Comparison of ENCODE assay signal across 10 cellular contexts in the genomic region with DNA sequence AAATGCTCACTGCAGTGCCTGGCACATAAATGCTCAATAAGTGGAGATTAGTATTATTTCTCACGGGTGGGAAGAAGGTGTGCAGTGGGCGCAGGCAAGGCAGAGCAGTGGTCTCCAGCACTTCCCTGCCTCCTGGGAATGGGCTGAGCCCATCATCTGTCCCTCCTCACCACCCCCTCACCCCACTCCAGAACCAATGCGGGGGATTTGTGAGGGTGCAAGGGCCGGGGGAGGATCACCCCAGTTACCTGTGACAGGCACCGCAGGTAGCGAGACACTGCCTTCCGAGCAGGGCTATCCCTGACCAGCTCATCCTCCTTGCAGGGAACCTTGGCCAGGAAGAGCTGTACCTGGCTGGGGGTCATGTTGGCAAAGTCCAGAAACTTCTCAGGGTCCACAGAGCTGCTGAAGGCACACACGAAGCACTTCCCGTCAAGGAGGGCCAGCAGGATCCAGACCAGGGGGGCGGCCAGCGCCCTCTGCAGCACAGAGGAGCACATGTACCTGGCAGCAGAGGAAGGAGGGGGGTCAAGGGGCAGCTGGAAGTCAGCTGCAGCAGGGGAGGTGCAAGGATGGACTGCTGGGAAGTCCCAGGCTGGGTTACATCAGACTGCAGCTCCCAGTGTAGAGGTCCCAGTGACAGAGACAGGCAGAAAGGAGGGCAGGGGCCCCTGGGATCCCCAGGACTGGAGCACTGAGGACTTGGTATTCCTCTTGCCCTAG. TPM values are rescaled to one million over a fixed set of nuclear protein-coding genes. Genes with fewer than 3 reads are reported as not detected.
A peak's percentile ranks its signal among the peaks of the same experiment; 100 is the strongest.
DNase-seq lines count a peak whose midpoint lies in the region; ATAC-seq, FAIRE-seq and TF ChIP-seq lines count a peak whose summit lies in the region.
"Had no signal": no experiment of that assay in that cellular context is flagged by ENCODE, and none has a peak within 500 bp of the region (broad histone marks: within the 10 kb centered on the region; RNA-seq: fewer than 3 reads in every experiment).

No MANE protein-coding gene starts in this region.

- H3K4me1 ChIP-seq in A549 (peaks cover 27% of the 10 kb centered on the region), esophagus muscularis mucosa (peaks cover 0 to 16% (median 4%) of the 10 kb centered on the region in 4 donors)

- H3K4me1 Mint-ChIP-seq in mesothelial cell of epicardium = no peaks in the 10 kb centered on the region

- TF ChIP-seq CTCF in A549 (IDR thresholded peaks at IDR 0.05) (no peak), GM13977 (IDR thresholded peaks at IDR 0.05; ENCODE audit: extremely low read depth, insufficient read depth, missing control alignments) (peak; percentile 63), esophagus muscularis mucosa (IDR thresholded peaks at IDR 0.05) (no peak), mesothelial cell of epicardium (IDR thresholded peaks at IDR 0.05; ENCODE audit: unreplicated experiment) (no peak)

- POLR2A ChIA-PET in A549 (lab: Yijun Ruan, JAX) = no interaction called here

- peaks cover 5% of the 10 kb centered on the region for H3K27me3 Mint-ChIP-seq in mesothelial cell of epicardium (ENCODE audit: low read depth)

- H3K4me2 ChIP-seq in A549 = no peak overlapping the region

- WGBS in A549 (ENCODE audit: missing lambda C conversion rate) = 57% methylated on average over 10 of the region's 11 CpGs
- WGBS in esophagus muscularis mucosa = 55% methylated on average over 6 of the region's 11 CpGs

- TF ChIP-seq EP300 in A549 (IDR thresholded peaks at IDR 0.05) (no peak), esophagus muscularis mucosa (IDR thresholded peaks at IDR 0.05) (no peak)

- H3K9me3 ChIP-seq in A549 = no peaks in the 10 kb centered on the region
- H3K9me3 ChIP-seq in esophagus muscularis mucosa = no peaks in the 10 kb centered on the region

- H3K4me3 Mint-ChIP-seq in mesothelial cell of epicardium = no peak overlapping the region

- intact Hi-C loops in esophagus muscularis mucosa (cut with DNase I) = no loop called here

- no peak for TF ChIP-seq POLR2A in A549 (IDR thresholded peaks at IDR 0.05; ENCODE audit: low read length)
- no peak for TF ChIP-seq POLR2A in esophagus muscularis mucosa (IDR thresholded peaks at IDR 0.05; ENCODE audit: low read depth)

- TF ChIP-seq RAD21 in A549 (conservative IDR thresholded peaks at IDR 0.05 in 1 of 2, IDR thresholded peaks at IDR 0.05 in 1 of 2) = no peak

- in situ Hi-C loops in GM13977 (cut with MboI; ENCODE audit: low pct_unique_long_range_greater_than_20kb, low sequenced_read_pairs, unreplicated experiment) = loop anchor here (5.0 to 25.0 kb wide), 2 partner anchors 64 to 639 kb away; a partner anchor contains a TSS

- peaks cover 0 to 6% (median 0%) of the 10 kb centered on the region in 4 donors for H3K27me3 ChIP-seq in esophagus muscularis mucosa

- H3K9me3 Mint-ChIP-seq in mesothelial cell of epicardium = no peaks in the 10 kb centered on the region

- DNase-seq in A549 (ENCODE audit: low read depth in 1 of 2, low spot score in 1 of 2) (peak in 1 of 2 experiments; percentile 39), GM13977 (ENCODE audit: low spot score) (no peak), NCI-H510A treated with DMSO at 0.1 percent for 48 hours (lab: John Stamatoyannopoulos, UW) (peak; percentile 75), ecto neural progenitor cell (ENCODE audit: low spot score) (peak; percentile 70), esophagus muscularis mucosa (ENCODE audit: extremely low spot score) (no peak), HCEC 1CT (no peak), mesothelial cell of epicardium (ENCODE audit: low spot score in 2 of 2, unreplicated experiment in 2 of 2) (no peak), nucleus accumbens (lab: John Stamatoyannopoulos, UW) (no peak)
- DNase-seq: hippocampal formation had no signal

- H3K27ac ChIP-seq in A549 (no peak overlapping the region), esophagus muscularis mucosa (replicated peaks in 1 of 4) (no peak overlapping the region)

- no peak overlapping the region for H3K4me3 ChIP-seq in A549
- no peak overlapping the region for H3K4me3 ChIP-seq in esophagus muscularis mucosa

- no peaks in the 10 kb centered on the region for H3K36me3 Mint-ChIP-seq in mesothelial cell of epicardium

- peak; percentile 58 to 77 for ATAC-seq in A549

- H3K27ac Mint-ChIP-seq in mesothelial cell of epicardium = no peak overlapping the region

- CTCF ChIA-PET in A549 (lab: Yijun Ruan, JAX) = interaction anchor here (1.2 to 6.8 kb wide), 4 partner anchors 9 to 122 kb away, joined by 3 to 51 read pairs (median 11); no protein-coding TSS in a partner anchor

- FAIRE-seq in A549 (lab: Jason Lieb, UNC) = no peak

- H3K36me3 ChIP-seq in esophagus muscularis mucosa = no peaks in the 10 kb centered on the region

TF ChIP-seq in A549, 52 proteins besides CTCF, POLR2A, EP300 and RAD21 (continues in another document):
- no peak for TF ChIP-seq MYC (IDR thresholded peaks at IDR 0.05; ENCODE audit: borderline replicate concordance, low read length)
- no peak for TF ChIP-seq HOXB13 (CRISPR knock-in tag; IDR thresholded peaks at IDR 0.05; ENCODE audit: low read depth)
- TF ChIP-seq, protein P1, sequence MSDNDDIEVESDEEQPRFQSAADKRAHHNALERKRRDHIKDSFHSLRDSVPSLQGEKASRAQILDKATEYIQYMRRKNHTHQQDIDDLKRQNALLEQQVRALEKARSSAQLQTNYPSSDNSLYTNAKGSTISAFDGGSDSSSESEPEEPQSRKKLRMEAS (IDR thresholded peaks at IDR 0.05) = no peak
- no peak for TF ChIP-seq FOSL2 (IDR thresholded peaks at IDR 0.05)
- no peak for TF ChIP-seq FOSL2 (CRISPR knock-in tag; IDR thresholded peaks at IDR 0.05)
- no peak for TF ChIP-seq GATA3 (IDR thresholded peaks at IDR 0.05; ENCODE audit: borderline replicate concordance)
- TF ChIP-seq NPAS2 (CRISPR knock-in tag; IDR thresholded peaks at IDR 0.05; ENCODE audit: borderline replicate concordance) = no peak
- TF ChIP-seq, protein P2, sequence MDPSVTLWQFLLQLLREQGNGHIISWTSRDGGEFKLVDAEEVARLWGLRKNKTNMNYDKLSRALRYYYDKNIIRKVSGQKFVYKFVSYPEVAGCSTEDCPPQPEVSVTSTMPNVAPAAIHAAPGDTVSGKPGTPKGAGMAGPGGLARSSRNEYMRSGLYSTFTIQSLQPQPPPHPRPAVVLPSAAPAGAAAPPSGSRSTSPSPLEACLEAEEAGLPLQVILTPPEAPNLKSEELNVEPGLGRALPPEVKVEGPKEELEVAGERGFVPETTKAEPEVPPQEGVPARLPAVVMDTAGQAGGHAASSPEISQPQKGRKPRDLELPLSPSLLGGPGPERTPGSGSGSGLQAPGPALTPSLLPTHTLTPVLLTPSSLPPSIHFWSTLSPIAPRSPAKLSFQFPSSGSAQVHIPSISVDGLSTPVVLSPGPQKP (IDR thresholded peaks at IDR 0.05; ENCODE audit: low read depth, low read length) = no peak
- no peak for TF ChIP-seq HEYL (CRISPR knock-in tag; IDR thresholded peaks at IDR 0.05)
- TF ChIP-seq, protein P3, sequence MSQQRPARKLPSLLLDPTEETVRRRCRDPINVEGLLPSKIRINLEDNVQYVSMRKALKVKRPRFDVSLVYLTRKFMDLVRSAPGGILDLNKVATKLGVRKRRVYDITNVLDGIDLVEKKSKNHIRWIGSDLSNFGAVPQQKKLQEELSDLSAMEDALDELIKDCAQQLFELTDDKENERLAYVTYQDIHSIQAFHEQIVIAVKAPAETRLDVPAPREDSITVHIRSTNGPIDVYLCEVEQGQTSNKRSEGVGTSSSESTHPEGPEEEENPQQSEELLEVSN (IDR thresholded peaks at IDR 0.05; ENCODE audit: borderline replicate concordance, low read depth) = no peak
- TF ChIP-seq, protein P4, sequence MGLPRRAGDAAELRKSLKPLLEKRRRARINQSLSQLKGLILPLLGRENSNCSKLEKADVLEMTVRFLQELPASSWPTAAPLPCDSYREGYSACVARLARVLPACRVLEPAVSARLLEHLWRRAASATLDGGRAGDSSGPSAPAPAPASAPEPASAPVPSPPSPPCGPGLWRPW (IDR thresholded peaks at IDR 0.05) = no peak

RNA-seq across cellular contexts. Expression of a gene that starts 2.8 kb away (rescaled TPM):
- polyA plus RNA-seq in A549 (2011; rRNA removed) (0.08 and 0.17 TPM in 2 replicates), A549 (2017; fragmentation: RNase III; extraction: RNeasy Plus Mini Kit Qiagen cat#74134 plus additional on column Dnase treatment) (0.09 to 0.21 TPM (median 0.17 TPM) in 3 replicates)
- 0.11 and 0.13 TPM in 2 replicates for polyA plus RNA-seq in A549 (2012; cell fraction: cytosol; rRNA removed)
- 0.10 and 0.34 TPM in 2 replicates for polyA plus RNA-seq in A549 (2012; cell fraction: nucleus; rRNA removed)
- not detected in 2 replicates for polyA minus RNA-seq in A549 (2011; rRNA and poly(A)+ RNA removed)
- total RNA-seq in esophagus muscularis mucosa (not detected), mesothelial cell of epicardium (not detected in 3 replicates)
- total RNA-seq: temporal lobe had no signal

RNA-seq across cellular contexts. Expression of a gene that starts 17.3 kb away (rescaled TPM):
- polyA plus RNA-seq in A549 (2011; rRNA removed) = 0.06 and 0.09 TPM in 2 replicates
- polyA plus RNA-seq in A549 (2012; cell fraction: cytosol; rRNA removed) = 0.07 and 0.09 TPM in 2 replicates
- 0.24 and 0.61 TPM in 2 replicates for polyA plus RNA-seq in A549 (2012; cell fraction: nucleus; rRNA removed)
- 0.12 to 0.37 TPM (median 0.26 TPM) in 3 replicates for polyA plus RNA-seq in A549 (2017; fragmentation: RNase III; extraction: RNeasy Plus Mini Kit Qiagen cat#74134 plus additional on column Dnase treatment)
- polyA minus RNA-seq in A549 (2011; rRNA and poly(A)+ RNA removed) = 0.15 and 0.66 TPM in 2 replicates
- total RNA-seq in esophagus muscularis mucosa = under 1 TPM; 0.39 to 0.63 (median 0.46) TPM
- total RNA-seq in mesothelial cell of epicardium = 0.40 to 0.88 TPM (median 0.54 TPM) in 3 replicates

RNA-seq across cellular contexts. Expression of a gene that starts 17.5 kb away (rescaled TPM):
- polyA plus RNA-seq in A549 (2011; rRNA removed) (not detected in 2 replicates), A549 (2017; fragmentation: RNase III; extraction: RNeasy Plus Mini Kit Qiagen cat#74134 plus additional on column Dnase treatment) (not detected in 3 replicates)
- not detected in 2 replicates for polyA plus RNA-seq in A549 (2012; cell fraction: cytosol; rRNA removed)
- not detected in 2 replicates for polyA plus RNA-seq in A549 (2012; cell fraction: nucleus; rRNA removed)
- polyA minus RNA-seq in A549 (2011; rRNA and poly(A)+ RNA removed) = not detected in 2 replicates
- total RNA-seq in esophagus muscularis mucosa (not detected), mesothelial cell of epicardium (not detected in 3 replicates)
- total RNA-seq: temporal lobe had no signal

RNA-seq across cellular contexts. Expression of a gene that starts 24.0 kb away (rescaled TPM):
- polyA plus RNA-seq in A549 (2011; rRNA removed) (2.5 and 3.6 TPM in 2 replicates), A549 (2017; fragmentation: RNase III; extraction: RNeasy Plus Mini Kit Qiagen cat#74134 plus additional on column Dnase treatment) (1.9 to 2.7 TPM (median 2.6 TPM) in 3 replicates)
- 2.4 and 3.0 TPM in 2 replicates for polyA plus RNA-seq in A549 (2012; cell fraction: cytosol; rRNA removed)
- polyA plus RNA-seq in A549 (2012; cell fraction: nucleus; rRNA removed) = 3.1 and 3.8 TPM in 2 replicates
- 3.4 and 4.1 TPM in 2 replicates for polyA minus RNA-seq in A549 (2011; rRNA and poly(A)+ RNA removed)
- total RNA-seq in esophagus muscularis mucosa (10 to 100 TPM; 44.4 to 69.9 (median 62.8) TPM), mesothelial cell of epicardium (4.3 to 6.0 TPM (median 5.6 TPM) in 3 replicates)

Comparison
In these comparisons a context has a peak if more than half of its experiments do, and no peak if none do; other contexts are left out.
1. DNase-seq: peak in NCI-H510A treated with DMSO at 0.1 percent for 48 hours (single experiment) and ecto neural progenitor cell (single experiment); none in GM13977 (single experiment), esophagus muscularis mucosa (single experiment), HCEC 1CT (single experiment), mesothelial cell of epicardium (0 of 2) and nucleus accumbens (0 of 56).